25 cellular contexts compared by ENCODE assay signal in the genomic region with DNA sequence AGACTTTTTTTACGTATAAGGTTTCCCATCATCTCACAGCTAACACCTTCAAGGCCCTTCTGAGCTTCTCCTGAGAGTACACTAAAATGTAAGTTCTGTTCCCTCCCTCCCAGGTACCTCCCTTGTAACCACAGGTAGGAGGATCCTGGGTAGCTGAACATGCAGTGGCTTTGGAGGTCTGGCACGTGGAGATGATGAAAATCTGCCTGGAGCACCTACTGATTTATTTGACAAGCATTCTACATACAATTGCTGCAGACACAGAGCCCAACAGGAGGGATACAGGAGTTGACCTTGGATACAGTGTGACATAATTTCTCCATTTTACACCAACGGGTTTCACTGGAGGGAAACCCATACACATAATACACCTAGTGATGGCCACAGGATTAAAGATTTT.
"Had no signal": no experiment of that assay in that cellular context is flagged by ENCODE, and none has a peak within 500 bp of the region (broad histone marks: within the 10 kb centered on the region; RNA-seq: fewer than 3 reads in every experiment).

No MANE protein-coding gene starts in this region.

- H3K4me3 ChIP-seq: left lung, lower lobe of right lung, mucosa of descending colon, ovary, right atrium auricular region, right lobe of liver, smooth muscle cell, tibial nerve, uterus had no signal

- FAIRE-seq: islet of Langerhans, kidney had no signal

- H3K9me3 ChIP-seq: left lung, lower lobe of right lung, mucosa of descending colon, ovary, right atrium auricular region, right lobe of liver, tibial nerve, uterus had no signal

- DNase-seq: hypothalamus; immature natural killer cell; kidney; left colon; left lung; lower lobe of right lung; midbrain; mucosa of descending colon; naive thymus-derived CD4-positive, alpha-beta T cell; ovary; right lobe of liver; stimulated activated CD4-positive, alpha-beta T cell treated with anti-CD3 and anti-CD28 coated beads, Interleukin-1b, Interleukin-23, amount 100 ng/mL, for 48 hours; stimulated activated CD4-positive, alpha-beta T cell treated with anti-CD3 and anti-CD28 coated beads, Interleukin-2, amount 100 ng/mL, for 48 hours; stimulated activated CD4-positive, alpha-beta T cell treated with anti-CD3 and anti-CD28 coated beads, Interleukin-4, amount 100 ng/mL, for 4 hours; stimulated activated CD8-positive, alpha-beta memory T cell treated with anti-CD3 and anti-CD28 coated beads, Interleukin-4, amount 100 ng/mL, for 48 hours; stimulated activated naive CD4-positive, alpha-beta T cell treated with Interleukin-2 at 50 U/mL for 16 hours; stimulated activated naive CD8-positive, alpha-beta T cell treated with anti-CD3 and anti-CD28 coated beads, Interleukin-15, amount 100 ng/mL, for 72 hours; substantia nigra; uterus had no signal

- H3K36me3 ChIP-seq: left lung, lower lobe of right lung, ovary, right lobe of liver, uterus had no signal

- H3K4me2 ChIP-seq: smooth muscle cell had no signal

- H3K4me1 ChIP-seq: left lung, right atrium auricular region, right lobe of liver, tibial nerve, uterus had no signal

- H3K27ac ChIP-seq: left lung, lower lobe of right lung, ovary, right atrium auricular region, right lobe of liver, tibial nerve, uterus had no signal

- ATAC-seq: left colon; left lung; lower lobe of right lung; mucosa of descending colon; naive thymus-derived CD4-positive, alpha-beta T cell; natural killer cell treated with Interleukin-12 subunit alpha and Interleukin-12 subunit beta and Interleukin-15 and Interleukin-18, amount 100 ng/mL, for 72 hours; right lobe of liver; stimulated activated memory B cell treated with anti-CD40 and anti-IgM and Interleukin-4, amounts not matched to agents 10 μg/mL and 1 μg/mL and 100 μg/mL, for 72 hours; stimulated activated naive CD8-positive, alpha-beta T cell treated with anti-CD3 and anti-CD28 coated beads, Interleukin-15, amount 100 ng/mL, for 72 hours had no signal

- H3K27me3 ChIP-seq: left lung, ovary, right atrium auricular region, right lobe of liver, tibial nerve, uterus had no signal
